Comparison of ENCODE assay signal across 19 cellular contexts in the genomic region with DNA sequence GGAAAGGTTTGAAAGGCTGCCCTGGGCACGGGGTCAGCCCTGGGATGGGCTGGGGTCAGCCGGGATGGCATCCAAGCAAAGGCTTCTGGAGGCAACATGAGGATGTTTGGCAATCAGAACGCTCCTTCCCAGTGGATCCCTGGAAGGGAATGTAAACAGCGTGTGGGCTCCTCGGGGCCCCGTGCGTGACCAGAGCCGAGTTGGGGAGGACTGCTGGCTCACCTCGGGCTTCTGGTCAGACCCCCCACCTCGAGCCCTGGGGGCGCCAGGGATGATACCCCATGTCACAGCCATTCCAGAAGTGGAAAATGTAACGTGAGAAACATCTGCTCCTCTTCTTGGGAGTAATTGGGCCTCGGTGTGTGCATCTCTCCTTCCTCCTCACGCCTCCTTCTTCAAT.
DNase-seq lines count a peak whose midpoint lies in the region; ATAC-seq, FAIRE-seq and TF ChIP-seq lines count a peak whose summit lies in the region.
"Had no signal": no experiment of that assay in that cellular context is flagged by ENCODE, and none has a peak within 500 bp of the region (broad histone marks: within the 10 kb centered on the region; RNA-seq: fewer than 3 reads in every experiment).

No MANE protein-coding gene starts in this region.

- no peak for ATAC-seq in Right ventricle myocardium inferior
- ATAC-seq in Right ventricle myocardium superior (ENCODE audit: poor library complexity), result no peak
- ATAC-seq in GM21381 (IDR thresholded peaks at IDR 0.05; ENCODE audit: unreplicated experiment), result no peak

- H3K18ac ChIP-seq in H1 (ENCODE audit: extremely low read depth, low read length) (no peak overlapping the region), neuronal stem cell (ENCODE audit: low read length) (no peak overlapping the region)

- no peak for FAIRE-seq in H1 (lab: Jason Lieb, UNC)
- FAIRE-seq in GM19239 (lab: Jason Lieb, UNC), result no peak
- FAIRE-seq: G401.6 had no signal

- no peak overlapping the region for H2BK120ac ChIP-seq in H1 (replicated peaks; ENCODE audit: low read depth, low read length)
- no peak overlapping the region for H2BK120ac ChIP-seq in neuronal stem cell (ENCODE audit: low read depth, low read length)

- DNase-seq in Right ventricle myocardium inferior (ENCODE audit: missing footprints) (peak; percentile 16), Right ventricle myocardium superior (no peak), H1 (ENCODE audit: low read depth in 1 of 2, low spot score in 2 of 2) (no peak), neuronal stem cell (ENCODE audit: low spot score) (no peak), GM19239 (ENCODE audit: insufficient read length, low spot score) (no peak), SHP77 (lab: John Stamatoyannopoulos, UW) (no peak), hepatic stellate cell (ENCODE audit: low spot score) (no peak)
- DNase-seq: C1 segment of cervical spinal cord, COR-L47, HCEC 1CT, Kasumi-1, NCI-H187 treated with DMSO at 0.1 percent for 48 hours, NCI-H2171, NCI-H446 treated with DMSO at 0.1 percent for 48 hours, NCI-H748 treated with DMSO at 0.1 percent for 48 hours, SHP77 treated with DMSO at 0.1 percent for 48 hours had no signal

- intact Hi-C loops in Right ventricle myocardium inferior (cut with DNase I) (no loop called here), Right ventricle myocardium superior (cut with DNase I) (no loop called here)

- H4K8ac ChIP-seq in H1 (ENCODE audit: extremely low read depth, insufficient read depth, low read length) (no peak overlapping the region), neuronal stem cell (ENCODE audit: low read depth, low read length) (no peak overlapping the region)

- H3K23me2 ChIP-seq in H1 (ENCODE audit: low read depth, low read length), result no peaks in the 10 kb centered on the region

- H2BK20ac ChIP-seq in H1 (ENCODE audit: low read length), result no peak overlapping the region

- H2AFZ ChIP-seq in H1 (ENCODE audit: low read length) (peak overlapping the region; percentile 64; the same call in 1 of the 2 replicates), neuronal stem cell (ENCODE audit: low read length) (no peak overlapping the region)

- CTCF ChIA-PET in H1 (lab: Charles Lee; ENCODE audit: partially characterized antibody), result interaction anchor here (1.4 kb wide), 1 partner anchor 288 kb away, joined by 5 read pairs; no protein-coding TSS in a partner anchor

- H3K27me3 ChIP-seq in H1 (replicated peaks in 1 of 4; ENCODE audit: control insufficient read depth in 3 of 4, extremely low read depth in 1 of 4, insufficient read depth in 3 of 4, low read length in 3 of 4) (no peaks in the 10 kb centered on the region), neuronal stem cell (ENCODE audit: control insufficient read depth in 3 of 3, insufficient read depth in 3 of 3, low read depth in 1 of 3, low read length in 3 of 3) (no peaks in the 10 kb centered on the region)

- H4K5ac ChIP-seq in H1 (ENCODE audit: insufficient read length, low read depth, low read length), result no peak overlapping the region

- no peak for TF ChIP-seq POLR2A in H1 (IDR thresholded peaks at IDR 0.05; ENCODE audit: control extremely low read depth in 1 of 2, low read depth in 2 of 2, low read length in 2 of 2)

- H3K4me2 ChIP-seq in H1 (ENCODE audit: insufficient read depth in 1 of 2, low read depth in 2 of 2, low read length in 2 of 2) (no peak overlapping the region), neuronal stem cell (ENCODE audit: insufficient read depth, low read length, poor library complexity, severe bottlenecking) (no peak overlapping the region)

- H2BK15ac ChIP-seq in H1 (ENCODE audit: low read length) (0 out of 2 replicates have a peak overlapping the region, but pooled peaks have one; percentile 40), neuronal stem cell (ENCODE audit: low read length) (no peak overlapping the region)

- H3K9ac ChIP-seq in H1 (replicated peaks in 1 of 4; ENCODE audit: extremely low read depth in 1 of 4, low read depth in 3 of 4, low read length in 3 of 4) (no peak overlapping the region), neuronal stem cell (ENCODE audit: low read depth, low read length, poor library complexity) (no peak overlapping the region)

- H3K79me1 ChIP-seq in H1 (ENCODE audit: low read depth, low read length) (no peaks in the 10 kb centered on the region), neuronal stem cell (ENCODE audit: low read depth, low read length) (no peaks in the 10 kb centered on the region)

- H3K4ac ChIP-seq in H1 (replicated peaks; ENCODE audit: insufficient read length, low read depth, low read length), result no peak overlapping the region
- H3K4ac ChIP-seq in neuronal stem cell (ENCODE audit: low read length), result no peak overlapping the region

- no peak overlapping the region for H3K27ac ChIP-seq in H1 (ENCODE audit: low read depth, low read length)
- H3K27ac ChIP-seq in neuronal stem cell (replicated peaks; ENCODE audit: low read length), result no peak overlapping the region
- H3K27ac ChIP-seq: 22Rv1 had no signal

- H4K91ac ChIP-seq in H1 (replicated peaks; ENCODE audit: insufficient read length, low read length) (no peak overlapping the region), neuronal stem cell (ENCODE audit: low read depth, low read length, poor library complexity) (no peak overlapping the region)

- H3K79me2 ChIP-seq in H1 (ENCODE audit: control insufficient read depth in 1 of 2, insufficient read depth in 2 of 2, low read length in 2 of 2), result no peaks in the 10 kb centered on the region

- H3K14ac ChIP-seq in H1 (ENCODE audit: insufficient read length) (peak overlapping the region; percentile 81), neuronal stem cell (ENCODE audit: low read length) (no peak overlapping the region)

- 88% methylated on average over 13 of the region's 14 CpGs; no CpG with 5 or more reads in 1 of the 2 experiments for WGBS in H1 (ENCODE audit: extremely low coverage in 1 of 2, insufficient coverage in 1 of 2, insufficient read length in 1 of 2, insufficient replicate concordance in 2 of 2, low coverage in 1 of 2, low lambda C conversion rate in 2 of 2, missing lambda C conversion rate in 1 of 2), 2 experiments
- no CpG with 5 or more reads among the region's 14 CpGs for WGBS in neuronal stem cell (ENCODE audit: extremely low coverage in 2 of 2, insufficient read length in 2 of 2, insufficient replicate concordance in 1 of 2), 2 donors

- H3K4me3 ChIP-seq in H1 (ENCODE audit: extremely low read depth in 1 of 4, insufficient read depth in 2 of 4, low read depth in 3 of 4, low read length in 4 of 4), result no peak overlapping the region
- H3K4me3 ChIP-seq in neuronal stem cell (ENCODE audit: low read length in 2 of 2), result no peak overlapping the region

- H2BK5ac ChIP-seq in H1 (ENCODE audit: low read depth, low read length) (no peak overlapping the region), neuronal stem cell (ENCODE audit: low read length) (no peak overlapping the region)

- H3K23ac ChIP-seq in H1 (ENCODE audit: insufficient read length), result no peak overlapping the region
- H3K23ac ChIP-seq in neuronal stem cell (ENCODE audit: low read depth, low read length, poor library complexity), result no peak overlapping the region

- POLR2A ChIA-PET in H1 (lab: Charles Lee; ENCODE audit: partially characterized antibody), result no interaction called here

- H3K56ac ChIP-seq in H1 (replicated peaks; ENCODE audit: insufficient read length, low read depth, low read length), result no peak overlapping the region

- TF ChIP-seq CTCF in H1 (IDR thresholded peaks at IDR 0.05; ENCODE audit: control extremely low read depth in 1 of 3, insufficient read depth in 1 of 3, low read depth in 1 of 3, low read length in 3 of 3), result no peak

- no peak for TF ChIP-seq EP300 in H1 (IDR thresholded peaks at IDR 0.05; ENCODE audit: borderline replicate concordance in 1 of 2, low read depth in 2 of 2, low read length in 2 of 2)

- no peak overlapping the region for H2AK5ac ChIP-seq in H1 (ENCODE audit: low read depth, low read length)
- H2AK5ac ChIP-seq in neuronal stem cell (ENCODE audit: low read depth, low read length), result peak overlapping the region; percentile 2

- no peak for TF ChIP-seq RAD21 in H1 (IDR thresholded peaks at IDR 0.05 in 1 of 2, conservative IDR thresholded peaks at IDR 0.05 in 1 of 2; ENCODE audit: low read depth in 2 of 2, low read length in 2 of 2)

- no peaks in the 10 kb centered on the region for H3K36me3 ChIP-seq in H1 (ENCODE audit: control insufficient read depth in 2 of 4, insufficient read depth in 4 of 4, low read length in 3 of 4)
- no peaks in the 10 kb centered on the region for H3K36me3 ChIP-seq in neuronal stem cell (replicated peaks in 1 of 2; ENCODE audit: control insufficient read depth in 2 of 2, insufficient read depth in 2 of 2, low read length in 2 of 2)

- H2BK12ac ChIP-seq in H1 (ENCODE audit: low read depth, low read length) (no peak overlapping the region), neuronal stem cell (ENCODE audit: low read length) (no peak overlapping the region)

- no peaks in the 10 kb centered on the region for H4K20me1 ChIP-seq in H1 (replicated peaks in 1 of 2; ENCODE audit: control insufficient read depth in 1 of 2, insufficient read depth in 2 of 2, low read length in 2 of 2)

- H3K4me1 ChIP-seq in H1 (replicated peaks in 1 of 4; ENCODE audit: control insufficient read depth in 3 of 4, insufficient read depth in 4 of 4, low read length in 3 of 4), result peaks cover 0 to 7% (median 2%) of the 10 kb centered on the region in 4 experiments; a peak in 3 of 7 replicates
- peaks cover 10 to 16% of the 10 kb centered on the region in 2 donors for H3K4me1 ChIP-seq in neuronal stem cell (ENCODE audit: control insufficient read depth in 2 of 2, insufficient read depth in 1 of 2, low read depth in 1 of 2, low read length in 2 of 2)

- H3K9me3 ChIP-seq in H1 (ENCODE audit: insufficient read depth in 2 of 2, low read depth in 1 of 2, low read length in 1 of 2) (no peaks in the 10 kb centered on the region), neuronal stem cell (replicated peaks in 1 of 2; ENCODE audit: control insufficient read depth in 2 of 2, insufficient read depth in 1 of 2, low read depth in 1 of 2, low read length in 2 of 2) (no peaks in the 10 kb centered on the region)

TF ChIP-seq in H1, 55 proteins besides CTCF, POLR2A, EP300 and RAD21:
- TF ChIP-seq CTBP2 (IDR thresholded peaks at IDR 0.05; ENCODE audit: borderline replicate concordance, insufficient read depth, insufficient read length, low read length), result no peak
- TF ChIP-seq, protein P1, sequence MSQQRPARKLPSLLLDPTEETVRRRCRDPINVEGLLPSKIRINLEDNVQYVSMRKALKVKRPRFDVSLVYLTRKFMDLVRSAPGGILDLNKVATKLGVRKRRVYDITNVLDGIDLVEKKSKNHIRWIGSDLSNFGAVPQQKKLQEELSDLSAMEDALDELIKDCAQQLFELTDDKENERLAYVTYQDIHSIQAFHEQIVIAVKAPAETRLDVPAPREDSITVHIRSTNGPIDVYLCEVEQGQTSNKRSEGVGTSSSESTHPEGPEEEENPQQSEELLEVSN (IDR thresholded peaks at IDR 0.05), result no peak
TF ChIP-seq in H1: peak in this region for 0.
